In genomic region chr14:24399981-24400718, GRCh38 we compare ENCODE assay signal across 7 cellular contexts. TPM values are rescaled to one million over a fixed set of nuclear protein-coding genes. Genes with fewer than 3 reads are reported as not detected.
DNase-seq lines count a peak whose midpoint lies in the region; ATAC-seq and TF ChIP-seq lines count a peak whose summit lies in the region.
"Had no signal": no experiment of that assay in that cellular context is flagged by ENCODE, and none has a peak within 500 bp of the region (broad histone marks: within the 10 kb centered on the region; RNA-seq: fewer than 3 reads in every experiment).

No MANE protein-coding gene starts in this region.

- H3K27me3 ChIP-seq in spleen (replicated peaks in 1 of 7) = peaks cover 0 to 20% (median 0%) of the 10 kb centered on the region in 7 donors

- H3K27ac Mint-ChIP-seq in activated CD4-positive, alpha-beta memory T cell treated with anti-CD3 and anti-CD28 coated beads, Interleukin-2, amount 10 ng/mL, durations not matched to agents 7 days and 5 days = no peak overlapping the region

- POLR2A ChIA-PET in activated CD4-positive, alpha-beta memory T cell treated with anti-CD3 and anti-CD28 coated beads, Interleukin-2, amount 10 ng/mL, durations not matched to agents 7 days and 5 days (lab: Charles Lee) = interaction anchor here (1.4 kb wide), 1 partner anchor 31 kb away, joined by 6 read pairs; no protein-coding TSS in a partner anchor

- H3K4me1 ChIP-seq in spleen = peaks cover 14 to 48% (median 28%) of the 10 kb centered on the region in 6 donors

- H3K9me3 Mint-ChIP-seq in activated CD4-positive, alpha-beta memory T cell treated with anti-CD3 and anti-CD28 coated beads, Interleukin-2, amount 10 ng/mL, durations not matched to agents 7 days and 5 days = no peaks in the 10 kb centered on the region

- H3K4me3 ChIP-seq in fibroblast of villous mesenchyme (ENCODE audit: low read depth, low read length) = peak overlapping the region; percentile 68
- peak overlapping the region in 5 of 8 donors; percentile 43 to 81 (median 53) for H3K4me3 ChIP-seq in spleen

- peaks cover 49% of the 10 kb centered on the region for H3K27me3 Mint-ChIP-seq in activated CD4-positive, alpha-beta memory T cell treated with anti-CD3 and anti-CD28 coated beads, Interleukin-2, amount 10 ng/mL, durations not matched to agents 7 days and 5 days

- WGBS in spleen, 5 donors = 56 to 62% (median 57%) methylated on average over 4 of the region's 4 CpGs

- CTCF ChIA-PET in activated CD4-positive, alpha-beta memory T cell treated with anti-CD3 and anti-CD28 coated beads, Interleukin-2, amount 10 ng/mL, durations not matched to agents 7 days and 5 days (lab: Charles Lee) = no interaction called here

- H3K4me3 Mint-ChIP-seq in activated CD4-positive, alpha-beta memory T cell treated with anti-CD3 and anti-CD28 coated beads, Interleukin-2, amount 10 ng/mL, durations not matched to agents 7 days and 5 days = no peak overlapping the region

- no peaks in the 10 kb centered on the region for H3K36me3 Mint-ChIP-seq in activated CD4-positive, alpha-beta memory T cell treated with anti-CD3 and anti-CD28 coated beads, Interleukin-2, amount 10 ng/mL, durations not matched to agents 7 days and 5 days (ENCODE audit: low read depth)

- no peaks in the 10 kb centered on the region for H3K9me3 ChIP-seq in spleen

- DNase-seq in RPMI8226 = peak; percentile 38
- no peak for DNase-seq in fibroblast of villous mesenchyme (ENCODE audit: low read depth)
- DNase-seq in spleen = no peak
- DNase-seq in activated CD4-positive, alpha-beta memory T cell treated with anti-CD3 and anti-CD28 coated beads, Interleukin-2, amount 10 ng/mL, durations not matched to agents 7 days and 5 days = no peak
- DNase-seq: NCI-H510A treated with DMSO at 0.1 percent for 48 hours; stimulated activated CD4-positive, alpha-beta T cell treated with anti-CD3 and anti-CD28 coated beads, Interleukin-4, amount 100 ng/mL, for 4 hours had no signal

- TF ChIP-seq CTCF in fibroblast of villous mesenchyme (IDR thresholded peaks at IDR 0.05; ENCODE audit: insufficient read depth, low read depth, low read length) = no peak
- no peak for TF ChIP-seq CTCF in spleen (IDR thresholded peaks at IDR 0.05 in 8 of 11, conservative IDR thresholded peaks at IDR 0.05 in 3 of 11)

- peak overlapping the region in 4 of 8 donors; percentile 67 to 78 (median 72) for H3K27ac ChIP-seq in spleen

- H3K36me3 ChIP-seq in spleen = no peaks in the 10 kb centered on the region

- intact Hi-C loops in spleen (cut with DNase I; ENCODE audit: low total_unique reads) = no loop called here

- TF ChIP-seq POLR2A in spleen (IDR thresholded peaks at IDR 0.05) = no peak

- no peak for ATAC-seq in GM19467 (IDR thresholded peaks at IDR 0.05; ENCODE audit: unreplicated experiment)

- H3K4me1 Mint-ChIP-seq in activated CD4-positive, alpha-beta memory T cell treated with anti-CD3 and anti-CD28 coated beads, Interleukin-2, amount 10 ng/mL, durations not matched to agents 7 days and 5 days = peaks cover 7% of the 10 kb centered on the region

RNA-seq across cellular contexts. Expression of gene NYNRIN, which starts 1.3 kb away (rescaled TPM):
- total RNA-seq in fibroblast of villous mesenchyme = 11.6 and 15.5 TPM in 2 replicates
- total RNA-seq in spleen = 10 to 100 TPM in 5 of 7 donors, 1 to 10 TPM in 2; 4.7 to 18.0 (median 12.0) TPM
- 1 to 10 TPM in 2 of 3 donors, under 1 TPM in 1; 0.87 to 2.7 (median 2.2) TPM for polyA plus RNA-seq in spleen
- total RNA-seq in activated CD4-positive, alpha-beta memory T cell treated with anti-CD3 and anti-CD28 coated beads, Interleukin-2, amount 10 ng/mL, durations not matched to agents 7 days and 5 days = under 1 TPM; 0.18 TPM

RNA-seq across cellular contexts. Expression of gene CBLN3, which starts 29.3 kb away (rescaled TPM):
- total RNA-seq in fibroblast of villous mesenchyme (1.7 and 2.3 TPM in 2 replicates), spleen (10 to 100 TPM in 4 of 7 donors, 1 to 10 TPM in 3; 4.3 to 21.7 (median 13.7) TPM)
- 10 to 100 TPM in 1 of 3 donors, 1 to 10 TPM in 2; 5.8 to 13.8 (median 6.8) TPM for polyA plus RNA-seq in spleen
- 1 to 10 TPM; 8.6 to 9.5 TPM for total RNA-seq in activated CD4-positive, alpha-beta memory T cell treated with anti-CD3 and anti-CD28 coated beads, Interleukin-2, amount 10 ng/mL, durations not matched to agents 7 days and 5 days

RNA-seq across cellular contexts. Expression of gene KHNYN, which starts 29.6 kb away (rescaled TPM):
- total RNA-seq in fibroblast of villous mesenchyme (43.2 and 47.4 TPM in 2 replicates), spleen (10 to 100 TPM; 65.5 to 90.6 (median 72.2) TPM)
- polyA plus RNA-seq in spleen = 10 to 100 TPM; 10.9 to 35.2 (median 14.0) TPM
- total RNA-seq in activated CD4-positive, alpha-beta memory T cell treated with anti-CD3 and anti-CD28 coated beads, Interleukin-2, amount 10 ng/mL, durations not matched to agents 7 days and 5 days = 10 to 100 TPM; 96.0 to 99.5 TPM

RNA-seq across cellular contexts. Expression of gene NFATC4, which starts 32.2 kb away (rescaled TPM):
- total RNA-seq in fibroblast of villous mesenchyme = 56.4 and 68.2 TPM in 2 replicates
- total RNA-seq in spleen = 10 to 100 TPM; 10.7 to 29.2 (median 20.2) TPM
- polyA plus RNA-seq in spleen = 100 to 1,000 TPM in 1 of 3 donors, 10 to 100 TPM in 2; 51.1 to 145 (median 99.9) TPM
- total RNA-seq in activated CD4-positive, alpha-beta memory T cell treated with anti-CD3 and anti-CD28 coated beads, Interleukin-2, amount 10 ng/mL, durations not matched to agents 7 days and 5 days = not detected

RNA-seq across cellular contexts. Expression of gene SDR39U1, which starts 42.4 kb away (rescaled TPM):
- total RNA-seq in fibroblast of villous mesenchyme (9.5 and 13.5 TPM in 2 replicates), spleen (10 to 100 TPM; 48.2 to 87.8 (median 63.7) TPM)
- 100 to 1,000 TPM in 2 of 3 donors, 10 to 100 TPM in 1; 94.6 to 146 (median 124) TPM for polyA plus RNA-seq in spleen
- total RNA-seq in activated CD4-positive, alpha-beta memory T cell treated with anti-CD3 and anti-CD28 coated beads, Interleukin-2, amount 10 ng/mL, durations not matched to agents 7 days and 5 days = 10 to 100 TPM; 38.5 to 41.6 TPM

Comparison
In these comparisons a context has a peak if more than half of its experiments do, and no peak if none do; other contexts are left out.
1. RNA of gene NYNRIN, which starts 1.3 kb away (total RNA-seq): 11.6 to 15.5 TPM in fibroblast of villous mesenchyme and 4.7 to 18.0 TPM in spleen; 0.18 TPM in activated CD4-positive, alpha-beta memory T cell treated with anti-CD3 and anti-CD28 coated beads, Interleukin-2, amount 10 ng/mL, durations not matched to agents 7 days and 5 days; every median in the first group is over 4 times any median in the second.